6 cellular contexts compared by ENCODE assay signal in the genomic region with DNA sequence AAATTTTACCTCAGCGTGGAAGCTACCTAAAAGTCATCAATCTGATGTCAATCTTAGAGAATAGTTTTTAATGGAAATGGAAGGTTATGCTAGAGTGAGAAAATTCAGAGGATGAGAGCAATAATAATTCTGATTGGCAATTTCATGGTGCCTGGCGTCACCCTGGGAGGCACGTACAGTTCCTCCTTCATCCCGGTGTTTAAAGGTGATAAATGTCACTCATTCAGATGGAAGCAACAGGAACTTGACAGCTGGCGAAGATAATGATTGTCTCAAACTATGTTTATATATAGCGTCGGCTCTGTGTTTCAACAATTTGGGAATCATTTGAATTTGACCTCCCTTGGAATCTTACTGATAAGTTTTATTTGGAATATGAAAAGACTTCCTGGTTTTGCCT.
"Had no signal": no experiment of that assay in that cellular context is flagged by ENCODE, and none has a peak within 500 bp of the region (broad histone marks: within the 10 kb centered on the region; RNA-seq: fewer than 3 reads in every experiment).

No MANE protein-coding gene starts in this region.

- ATAC-seq: GM23338, HepG2 had no signal

- H3K4me2 ChIP-seq: GM23338 had no signal

- DNase-seq: H9, HCEC 1CT, KBM-7 had no signal

- H2AFZ ChIP-seq: GM23338 had no signal

- H3K4me3 ChIP-seq: GM23338 had no signal

- H3K27ac ChIP-seq: HL-60 had no signal
